ENCODE assay signal across 17 cellular contexts in the genomic region with DNA sequence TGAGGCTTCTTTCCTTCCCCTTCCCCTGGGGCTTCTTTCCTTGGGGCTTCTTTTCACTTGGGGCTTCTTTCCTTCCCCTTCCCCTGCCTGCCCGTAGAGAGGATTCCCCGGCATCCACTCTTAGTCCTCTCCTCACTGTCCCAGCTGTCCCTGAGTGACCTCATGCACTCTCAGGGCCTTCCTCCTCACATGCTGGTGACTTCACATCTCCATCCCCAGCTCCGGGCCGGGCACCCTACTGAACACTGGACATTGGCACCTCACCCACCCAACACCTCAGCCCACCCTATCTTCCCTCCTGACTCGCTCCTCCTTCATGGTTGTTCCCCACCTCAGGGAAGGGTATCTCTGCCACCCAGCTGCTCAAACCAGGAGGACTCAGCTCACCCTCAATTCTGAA.
DNase-seq lines count a peak whose midpoint lies in the region; ATAC-seq, FAIRE-seq and TF ChIP-seq lines count a peak whose summit lies in the region.
"Had no signal": no experiment of that assay in that cellular context is flagged by ENCODE, and none has a peak within 500 bp of the region (broad histone marks: within the 10 kb centered on the region; RNA-seq: fewer than 3 reads in every experiment).

No MANE protein-coding gene starts in this region.

- TF ChIP-seq CTCF in HFFc6 (IDR thresholded peaks at IDR 0.05): no peak
- TF ChIP-seq CTCF in brain microvascular endothelial cell (IDR thresholded peaks at IDR 0.05; ENCODE audit: low read depth, low read length, missing control alignments): no peak
- no peak for TF ChIP-seq CTCF in nephron progenitor cell (IDR thresholded peaks at IDR 0.05)
- TF ChIP-seq CTCF in tibial nerve (IDR thresholded peaks at IDR 0.05): no peak

- H3K27me3 Mint-ChIP-seq in HFFc6 (ENCODE audit: insufficient read depth): peaks cover 3% of the 10 kb centered on the region
- peaks cover 3% of the 10 kb centered on the region for H3K27me3 Mint-ChIP-seq in nephron progenitor cell (ENCODE audit: low read depth, poor library complexity)

- H3K9me3 ChIP-seq in tibial nerve: no peaks in the 10 kb centered on the region

- no peak for TF ChIP-seq POLR2A in tibial nerve (IDR thresholded peaks at IDR 0.05)

- peak overlapping the region; percentile 55; the same call in 1 of the 2 replicates for H3K27ac Mint-ChIP-seq in HFFc6
- peak overlapping the region; percentile 94 for H3K27ac Mint-ChIP-seq in nephron progenitor cell
- H3K27ac Mint-ChIP-seq: CD4-positive, alpha-beta memory T cell had no signal

- H3K4me3 Mint-ChIP-seq in HFFc6 (no peak overlapping the region; the same call in 1 of the 2 replicates), nephron progenitor cell (no peak overlapping the region)
- H3K4me3 Mint-ChIP-seq: CD4-positive, alpha-beta memory T cell had no signal

- DNase-seq in HFFc6 (no peak), brain microvascular endothelial cell (no peak), nephron progenitor cell (no peak), tibial nerve (ENCODE audit: low spot score in 2 of 2) (no peak), urothelium cell line (ENCODE audit: low spot score) (no peak), HUDEP-2 (lab: John Stamatoyannopoulos, UW; ENCODE audit: unreplicated experiment in 76 of 76) (no peak)
- DNase-seq: Calu3; CD4-positive, alpha-beta memory T cell; DMS79; H7; NCI-H1105 treated with DMSO at 0.1 percent for 48 hours; NCI-H1694 treated with DMSO at 0.1 percent for 48 hours; SHP77 treated with DMSO at 0.1 percent for 48 hours had no signal

- TF ChIP-seq EP300 in tibial nerve (IDR thresholded peaks at IDR 0.05): no peak

- peaks cover 51% of the 10 kb centered on the region for H3K4me1 Mint-ChIP-seq in HFFc6 (ENCODE audit: low read depth)
- peaks cover 69% of the 10 kb centered on the region for H3K4me1 Mint-ChIP-seq in nephron progenitor cell
- H3K4me1 Mint-ChIP-seq: CD4-positive, alpha-beta memory T cell had no signal

- in situ Hi-C loops in brain microvascular endothelial cell (cut with HindIII; ENCODE audit: low pct_ligation_motif_present, low sequenced_read_pairs): no loop called here

- H3K4me1 ChIP-seq in tibial nerve: peaks cover 0 to 70% (median 21%) of the 10 kb centered on the region in 4 donors

- ATAC-seq in GM21717 (IDR thresholded peaks at IDR 0.05; ENCODE audit: unreplicated experiment): no peak

- no peaks in the 10 kb centered on the region for H3K27me3 ChIP-seq in brain microvascular endothelial cell (replicated peaks)
- no peaks in the 10 kb centered on the region for H3K27me3 ChIP-seq in tibial nerve

- H3K36me3 ChIP-seq in brain microvascular endothelial cell (replicated peaks) (peaks cover 37% of the 10 kb centered on the region), tibial nerve (peaks cover 0 to 47% (median 0%) of the 10 kb centered on the region in 3 donors)

- no peak for FAIRE-seq in urothelium cell line (lab: Jason Lieb, UNC)
- FAIRE-seq: HTR-8/SVneo, RCC 7860 had no signal

- no peaks in the 10 kb centered on the region for H3K9me3 Mint-ChIP-seq in HFFc6
- H3K9me3 Mint-ChIP-seq in nephron progenitor cell: no peaks in the 10 kb centered on the region

- H3K27ac ChIP-seq in brain microvascular endothelial cell (peak overlapping the region; percentile 97), tibial nerve (peak overlapping the region in 3 of 4 donors; percentile 50 to 87 (median 82))
- H3K27ac ChIP-seq: HL-60 had no signal

- 63 to 65% methylated on average over 5 of the region's 5 CpGs for WGBS in tibial nerve, 2 donors

- H3K36me3 Mint-ChIP-seq in HFFc6 (ENCODE audit: low read depth) (peaks cover 48% of the 10 kb centered on the region), nephron progenitor cell (ENCODE audit: low read depth) (no peaks in the 10 kb centered on the region)
- H3K36me3 Mint-ChIP-seq: CD4-positive, alpha-beta memory T cell had no signal

- no peak overlapping the region for H3K4me3 ChIP-seq in brain microvascular endothelial cell (ENCODE audit: low read depth, low read length)
- H3K4me3 ChIP-seq in tibial nerve: no peak overlapping the region
